Comparison of ENCODE assay signal across 20 cellular contexts in genomic region chr4:119667802-119668201, GRCh38. TPM values are rescaled to one million over a fixed set of nuclear protein-coding genes. Genes with fewer than 3 reads are reported as not detected.
DNase-seq lines count a peak whose midpoint lies in the region; ATAC-seq, FAIRE-seq and TF ChIP-seq lines count a peak whose summit lies in the region.
"Had no signal": no experiment of that assay in that cellular context is flagged by ENCODE, and none has a peak within 500 bp of the region (broad histone marks: within the 10 kb centered on the region; RNA-seq: fewer than 3 reads in every experiment).

No MANE protein-coding gene starts in this region.

- peak; percentile 0 to 19 for DNase-seq in NCI-H524 (lab: John Stamatoyannopoulos, UW)
- no peak for DNase-seq in NCI-H524 treated with DMSO at 0.1 percent for 48 hours (lab: John Stamatoyannopoulos, UW)
- DNase-seq in NCI-H69 (lab: John Stamatoyannopoulos, UW), result peak; percentile 21
- no peak for DNase-seq in H1 (ENCODE audit: low read depth in 1 of 2, low spot score in 2 of 2)
- no peak for DNase-seq in stimulated activated naive CD8-positive, alpha-beta T cell treated with anti-CD3 and anti-CD28 coated beads, Interleukin-15, amount 100 ng/mL, for 72 hours
- no peak for DNase-seq in A673 (ENCODE audit: low spot score)
- DNase-seq: DMS79 treated with DMSO at 0.1 percent for 48 hours, NCI-H1092, NCI-H187, NCI-H2171, PC-9, SW 1271 had no signal

- no peak overlapping the region for H3K4ac ChIP-seq in H1 (replicated peaks; ENCODE audit: insufficient read length, low read depth, low read length)

- no peaks in the 10 kb centered on the region for H4K20me1 ChIP-seq in H1 (replicated peaks in 1 of 2; ENCODE audit: control insufficient read depth in 1 of 2, insufficient read depth in 2 of 2, low read length in 2 of 2)

- no peak overlapping the region for H2BK15ac ChIP-seq in H1 (ENCODE audit: low read length)

- H3K4me1 Mint-ChIP-seq in stimulated activated naive CD8-positive, alpha-beta T cell treated with anti-CD3 and anti-CD28 coated beads, Interleukin-15, amount 100 ng/mL, for 72 hours, result no peaks in the 10 kb centered on the region

- no peak overlapping the region for H2BK120ac ChIP-seq in H1 (replicated peaks; ENCODE audit: low read depth, low read length)

- TF ChIP-seq CTCF in H1 (IDR thresholded peaks at IDR 0.05; ENCODE audit: control extremely low read depth in 1 of 3, insufficient read depth in 1 of 3, low read depth in 1 of 3, low read length in 3 of 3) (no peak), A673 (conservative IDR thresholded peaks at IDR 0.05; ENCODE audit: low read depth, low read length) (no peak)

- H3K23ac ChIP-seq in H1 (ENCODE audit: insufficient read length), result no peak overlapping the region

- H3K79me1 ChIP-seq in H1 (ENCODE audit: low read depth, low read length), result no peaks in the 10 kb centered on the region

- no peak for FAIRE-seq in H1 (lab: Jason Lieb, UNC)
- FAIRE-seq: A204.1, G401.6, GM12891 had no signal

- H3K27me3 Mint-ChIP-seq in stimulated activated naive CD8-positive, alpha-beta T cell treated with anti-CD3 and anti-CD28 coated beads, Interleukin-15, amount 100 ng/mL, for 72 hours, result peaks cover 12% of the 10 kb centered on the region
- H3K27me3 Mint-ChIP-seq: IgD-negative memory B cell had no signal

- H3K9me3 ChIP-seq in H1 (ENCODE audit: insufficient read depth in 2 of 2, low read depth in 1 of 2, low read length in 1 of 2), result no peaks in the 10 kb centered on the region
- H3K9me3 ChIP-seq in A673 (ENCODE audit: low read depth, low read length, poor library complexity, severe bottlenecking), result no peaks in the 10 kb centered on the region

- H2BK12ac ChIP-seq in H1 (ENCODE audit: low read depth, low read length), result no peak overlapping the region

- no peak overlapping the region for H2BK20ac ChIP-seq in H1 (ENCODE audit: low read length)

- H3K4me3 Mint-ChIP-seq in stimulated activated naive CD8-positive, alpha-beta T cell treated with anti-CD3 and anti-CD28 coated beads, Interleukin-15, amount 100 ng/mL, for 72 hours, result no peak overlapping the region
- H3K4me3 Mint-ChIP-seq: IgD-negative memory B cell had no signal

- H3K27ac Mint-ChIP-seq in stimulated activated naive CD8-positive, alpha-beta T cell treated with anti-CD3 and anti-CD28 coated beads, Interleukin-15, amount 100 ng/mL, for 72 hours, result no peak overlapping the region
- H3K27ac Mint-ChIP-seq: IgD-negative memory B cell had no signal

- TF ChIP-seq RAD21 in H1 (IDR thresholded peaks at IDR 0.05 in 1 of 2, conservative IDR thresholded peaks at IDR 0.05 in 1 of 2; ENCODE audit: low read depth in 2 of 2, low read length in 2 of 2), result no peak

- WGBS in H1 (ENCODE audit: extremely low coverage in 1 of 2, insufficient coverage in 1 of 2, insufficient read length in 1 of 2, insufficient replicate concordance in 2 of 2, low coverage in 1 of 2, low lambda C conversion rate in 2 of 2, missing lambda C conversion rate in 1 of 2), 2 experiments, result 81% methylated on average over 3 of the region's 3 CpGs; no CpG with 5 or more reads in 1 of the 2 experiments

- no peaks in the 10 kb centered on the region for H3K9me3 Mint-ChIP-seq in stimulated activated naive CD8-positive, alpha-beta T cell treated with anti-CD3 and anti-CD28 coated beads, Interleukin-15, amount 100 ng/mL, for 72 hours

- no peak overlapping the region for H3K14ac ChIP-seq in H1 (ENCODE audit: insufficient read length)

- no peak overlapping the region for H3K9ac ChIP-seq in H1 (replicated peaks in 1 of 4; ENCODE audit: extremely low read depth in 1 of 4, low read depth in 3 of 4, low read length in 3 of 4)
- no peak overlapping the region for H3K9ac ChIP-seq in rectal smooth muscle tissue (ENCODE audit: low read length)

- H3K4me2 ChIP-seq in H1 (ENCODE audit: insufficient read depth in 1 of 2, low read depth in 2 of 2, low read length in 2 of 2), result no peak overlapping the region
- H3K4me2 ChIP-seq: PC-9 had no signal

- H2BK5ac ChIP-seq in H1 (ENCODE audit: low read depth, low read length), result no peak overlapping the region

- no peaks in the 10 kb centered on the region for H3K23me2 ChIP-seq in H1 (ENCODE audit: low read depth, low read length)

- no peak for ATAC-seq in stimulated activated naive CD8-positive, alpha-beta T cell treated with anti-CD3 and anti-CD28 coated beads, Interleukin-15, amount 100 ng/mL, for 72 hours
- ATAC-seq in GM19324 (IDR thresholded peaks at IDR 0.05; ENCODE audit: low FRiP score, unreplicated experiment), result no peak
- ATAC-seq: Right ventricle myocardium inferior had no signal

- intact Hi-C loops in A673 (cut with micrococcal nuclease; ENCODE audit: unreplicated experiment), result no loop called here

- POLR2A ChIA-PET in H1 (lab: Charles Lee; ENCODE audit: partially characterized antibody) (no interaction called here), A673 (lab: Charles Lee; ENCODE audit: low non-redundant PET) (no interaction called here)

- no peak overlapping the region; the same call in 1 of the 2 replicates for H3K18ac ChIP-seq in H1 (ENCODE audit: extremely low read depth, low read length)

- no peak overlapping the region for H2AK5ac ChIP-seq in H1 (ENCODE audit: low read depth, low read length)

- H3K56ac ChIP-seq in H1 (replicated peaks; ENCODE audit: insufficient read length, low read depth, low read length), result no peak overlapping the region

- H3K36me3 ChIP-seq in H1 (ENCODE audit: control insufficient read depth in 2 of 4, insufficient read depth in 4 of 4, low read length in 3 of 4), result no peaks in the 10 kb centered on the region
- no peaks in the 10 kb centered on the region for H3K36me3 ChIP-seq in rectal smooth muscle tissue (ENCODE audit: control insufficient read depth, insufficient read depth, low read length)
- no peaks in the 10 kb centered on the region for H3K36me3 ChIP-seq in A673 (ENCODE audit: insufficient read depth, low read length, poor library complexity, severe bottlenecking)

- H3K4me1 ChIP-seq in H1 (replicated peaks in 1 of 4; ENCODE audit: control insufficient read depth in 3 of 4, insufficient read depth in 4 of 4, low read length in 3 of 4), result peaks cover 0 to 2% (median 0%) of the 10 kb centered on the region in 4 experiments; a peak in 1 of 7 replicates
- peaks cover 33% of the 10 kb centered on the region for H3K4me1 ChIP-seq in rectal smooth muscle tissue (ENCODE audit: control insufficient read depth, insufficient read depth, low read length)
- no peaks in the 10 kb centered on the region for H3K4me1 ChIP-seq in A673 (ENCODE audit: insufficient read depth, low read length, poor library complexity, severe bottlenecking)

- CTCF ChIA-PET in H1 (lab: Charles Lee; ENCODE audit: partially characterized antibody) (interaction anchor here (1.0 kb wide), 1 partner anchor 11 kb away, joined by 3 read pairs; no protein-coding TSS in a partner anchor), A673 (lab: Charles Lee) (no interaction called here)

- TF ChIP-seq EP300 in H1 (IDR thresholded peaks at IDR 0.05; ENCODE audit: borderline replicate concordance in 1 of 2, low read depth in 2 of 2, low read length in 2 of 2), result no peak

- no peak overlapping the region for H4K8ac ChIP-seq in H1 (ENCODE audit: extremely low read depth, insufficient read depth, low read length)

- H4K5ac ChIP-seq in H1 (ENCODE audit: insufficient read length, low read depth, low read length), result no peak overlapping the region

- H3K79me2 ChIP-seq in H1 (ENCODE audit: control insufficient read depth in 1 of 2, insufficient read depth in 2 of 2, low read length in 2 of 2), result no peaks in the 10 kb centered on the region

- no peak overlapping the region for H3K4me3 ChIP-seq in H1 (ENCODE audit: extremely low read depth in 1 of 4, insufficient read depth in 2 of 4, low read depth in 3 of 4, low read length in 4 of 4)
- H3K4me3 ChIP-seq in rectal smooth muscle tissue (ENCODE audit: low read length), result no peak overlapping the region
- no peak overlapping the region for H3K4me3 ChIP-seq in A673 (ENCODE audit: low read depth, low read length, poor library complexity, severe bottlenecking)
- H3K4me3 ChIP-seq: PC-9 had no signal

- TF ChIP-seq POLR2A in H1 (IDR thresholded peaks at IDR 0.05; ENCODE audit: control extremely low read depth in 1 of 2, low read depth in 2 of 2, low read length in 2 of 2), result no peak

- no peaks in the 10 kb centered on the region for H3K27me3 ChIP-seq in H1 (replicated peaks in 1 of 4; ENCODE audit: control insufficient read depth in 3 of 4, extremely low read depth in 1 of 4, insufficient read depth in 3 of 4, low read length in 3 of 4)
- no peaks in the 10 kb centered on the region for H3K27me3 ChIP-seq in rectal smooth muscle tissue (ENCODE audit: control insufficient read depth, insufficient read depth, low read length)
- no peaks in the 10 kb centered on the region for H3K27me3 ChIP-seq in A673 (replicated peaks; ENCODE audit: insufficient read depth, low read depth, low read length, poor library complexity)

- H4K91ac ChIP-seq in H1 (replicated peaks; ENCODE audit: insufficient read length, low read length), result no peak overlapping the region

- peak overlapping the region; percentile 82 for H2AFZ ChIP-seq in H1 (ENCODE audit: low read length)
- H2AFZ ChIP-seq: PC-9 had no signal

- H3K27ac ChIP-seq in H1 (ENCODE audit: low read depth, low read length) (no peak overlapping the region), rectal smooth muscle tissue (ENCODE audit: low read depth, low read length) (peak overlapping the region; percentile 43), A673 (ENCODE audit: low read depth, low read length, poor library complexity, severe bottlenecking) (no peak overlapping the region)
- H3K27ac ChIP-seq: C4-2B, PC-9 had no signal

- BruUV-seq in A673 (replicated peaks; lab: Mats Ljungman, UMichigan), result no TSS peak

TF ChIP-seq in H1, 55 proteins besides CTCF, POLR2A, EP300 and RAD21 (continues in another document):
- TF ChIP-seq EGR1 (IDR thresholded peaks at IDR 0.05; ENCODE audit: borderline replicate concordance, low read depth, low read length) (no peak), TEAD4 (IDR thresholded peaks at IDR 0.05; ENCODE audit: low read depth, low read length) (no peak), TAF7 (optimal IDR thresholded peaks at IDR 0.05; ENCODE audit: borderline replicate concordance, low read depth, low read length) (no peak), SRF (IDR thresholded peaks at IDR 0.05; ENCODE audit: low read depth, low read length) (no peak), TBP (IDR thresholded peaks at IDR 0.05; ENCODE audit: low read depth, low read length) (no peak), YY1 (IDR thresholded peaks at IDR 0.05; ENCODE audit: low read depth, low read length) (no peak)

RNA-seq across cellular contexts. Expression of gene PDE5A, which starts 39.2 kb away (rescaled TPM):
- total RNA-seq in H1 (2021; fragmentation: NEBNext Ultra II Directional; extraction: Animal tissue kit (Norgen Biotek cat#: 25700)), result 29.5 and 32.4 TPM in 2 replicates
- polyA plus RNA-seq in H1 (2011; rRNA removed), result 3.4 and 5.6 TPM in 2 replicates
- polyA plus RNA-seq in H1 (2011; cell fraction: cytosol; rRNA removed), result 8.1 TPM
- polyA plus RNA-seq in H1 (2011; cell fraction: nucleus; rRNA removed), result 10.9 TPM
- 6.9 to 13.7 TPM (median 12.9 TPM) in 4 replicates for polyA plus RNA-seq in H1 (2012, experiment 1 of 2)
- polyA plus RNA-seq in H1 (2012, experiment 2 of 2), result 0.59 TPM
- 11.6 TPM for polyA plus RNA-seq in H1 (2013, experiment 1 of 2)
- polyA plus RNA-seq in H1 (2013, experiment 2 of 2), result 12.1 TPM
- polyA minus RNA-seq in H1 (2011; rRNA and poly(A)+ RNA removed), result 55.2 and 66.1 TPM in 2 replicates
- polyA minus RNA-seq in H1 (2011; cell fraction: cytosol; rRNA and poly(A)+ RNA removed), result 26.3 TPM
- polyA minus RNA-seq in H1 (2011; cell fraction: nucleus; rRNA and poly(A)+ RNA removed), result 114 TPM
- total RNA-seq in A673 (2021), result 1.2 TPM in 2 replicates

Comparison
In these comparisons a context has a peak if more than half of its experiments do, and no peak if none do; other contexts are left out.
1. DNase-seq: peak in NCI-H524 (2 of 2) and NCI-H69 (single experiment); none in NCI-H524 treated with DMSO at 0.1 percent for 48 hours (single experiment), H1 (0 of 2), stimulated activated naive CD8-positive, alpha-beta T cell treated with anti-CD3 and anti-CD28 coated beads, Interleukin-15, amount 100 ng/mL, for 72 hours (0 of 2) and A673 (single experiment).
2. RNA of gene PDE5A, which starts 39.2 kb away (total RNA-seq): 29.5 to 32.4 TPM in H1; 1.2 TPM in A673; every median in the first group is over 10 times any median in the second.